Comparison of ENCODE assay signal across 8 cellular contexts in the genomic region with DNA sequence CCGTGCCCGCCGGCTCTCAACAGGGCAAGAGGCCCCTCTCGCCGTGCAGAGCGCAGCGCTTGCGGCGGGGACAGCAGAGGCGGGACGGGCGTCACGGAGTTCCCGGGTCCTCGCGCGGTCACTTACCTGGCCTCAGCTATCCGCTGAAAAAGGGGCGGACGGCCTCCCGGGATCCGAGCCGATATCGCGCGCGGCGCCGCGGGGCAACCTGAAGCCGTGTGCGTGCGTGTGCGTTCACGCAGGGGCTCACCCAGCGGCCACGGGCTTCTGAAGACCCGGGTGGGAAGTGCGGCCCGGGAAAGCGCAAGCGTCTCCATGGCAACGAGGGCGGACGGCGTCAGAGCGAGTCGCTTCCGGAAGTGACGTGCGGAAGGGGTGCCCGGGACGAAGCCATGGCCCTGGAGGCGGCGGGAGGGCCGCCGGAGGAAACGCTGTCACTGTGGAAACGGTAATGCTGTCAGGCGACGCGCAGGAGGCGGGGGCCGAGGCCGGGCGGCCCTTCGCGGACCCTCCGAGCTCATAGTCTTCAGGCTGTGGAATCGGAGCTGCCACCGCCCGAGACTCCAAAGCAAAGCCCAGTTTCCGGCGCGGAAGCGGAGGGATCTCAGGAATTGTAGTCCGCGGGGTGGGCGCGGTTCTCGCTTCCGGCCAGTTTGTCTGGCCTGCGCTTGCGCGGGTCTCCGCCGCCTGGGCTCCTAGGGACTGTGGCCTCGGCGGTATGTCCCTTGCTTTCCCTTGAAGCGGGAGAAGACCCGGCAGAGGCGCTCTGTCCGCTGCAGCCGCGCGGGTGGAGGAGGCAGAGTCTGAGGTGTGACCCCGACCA. TPM values are rescaled to one million over a fixed set of nuclear protein-coding genes. Genes with fewer than 3 reads are reported as not detected.
A peak's percentile ranks its signal among the peaks of the same experiment; 100 is the strongest.
DNase-seq lines count a peak whose midpoint lies in the region; ATAC-seq and TF ChIP-seq lines count a peak whose summit lies in the region.

A gene (plus strand): TSS at position 365 of the 823 bp plus-strand sequence. CDS start 28 bp downstream, at position 393.

- peak within 1 kb of the TSS; percentile 46 to 97 for H3K4me3 ChIP-seq in body of pancreas

- H3K4me1 ChIP-seq in body of pancreas: peaks cover 33% of the 10 kb centered on the region

- H3K27me3 ChIP-seq in body of pancreas: no peaks in the 10 kb centered on the region

- H3K36me3 ChIP-seq in body of pancreas (replicated peaks in 1 of 2; ENCODE audit: insufficient read depth in 1 of 2, low read depth in 2 of 2): peaks cover 0 to 2% of the 10 kb centered on the region in 2 donors

- ATAC-seq in GM18867 (IDR thresholded peaks at IDR 0.05; ENCODE audit: unreplicated experiment) (peak; percentile 96), HG03103 (IDR thresholded peaks at IDR 0.05; ENCODE audit: low read depth, unreplicated experiment) (peak; percentile 88), body of pancreas (peak; percentile 96), sciatic nerve (peak; percentile 99)

- DNase-seq in A172 (ENCODE audit: low spot score) (peak; percentile 90), NCI-H2171 (lab: John Stamatoyannopoulos, UW) (peak; percentile 91), UCSD-AML1 (lab: John Stamatoyannopoulos, UW; ENCODE audit: unreplicated experiment) (peak; percentile 92), body of pancreas (peak; percentile 94 to 96 (median 95)), iPS DF 4.7 (ENCODE audit: extremely low read depth, low spot score) (peak; percentile 60), sciatic nerve (ENCODE audit: low spot score) (peak; percentile 98)

- intact Hi-C loops in body of pancreas (cut with DNase I) (no loop called here), sciatic nerve (cut with DNase I) (no loop called here)

- peak within 1 kb of the TSS; percentile 92 to 99 (median 96) for H3K27ac ChIP-seq in body of pancreas

- peak in 2 of 7 experiments; percentile 1 for TF ChIP-seq CTCF in body of pancreas (IDR thresholded peaks at IDR 0.05)

- no peaks in the 10 kb centered on the region for H3K9me3 ChIP-seq in body of pancreas

- peak; percentile 22 to 75 (median 69) for TF ChIP-seq POLR2A in body of pancreas (IDR thresholded peaks at IDR 0.05)

- 0 to 1% methylated on average over 17 to 97 of the region's 97 CpGs for WGBS in body of pancreas, 2 donors

RNA-seq across cellular contexts. Expression of the gene that starts here (rescaled TPM):
- 19.9 and 60.1 TPM in 2 replicates for total RNA-seq in A172 (2014; rRNA removed; shearing (Covaris generic))
- total RNA-seq in body of pancreas (10 to 100 TPM in 1 of 2 donors, 1 to 10 TPM in 1; 8.3 to 17.5 TPM), sciatic nerve (32.4 TPM)

Comparison
In these comparisons a context has a peak if more than half of its experiments do, and no peak if none do; other contexts are left out.
1. Peak in every context shown above with its lines: DNase-seq, ATAC-seq, H3K4me3 ChIP-seq and H3K27ac ChIP-seq.